ENCODE assay signal across 31 cellular contexts in genomic region chr2:207051345-207051959, GRCh38.
A peak's percentile ranks its signal among the peaks of the same experiment; 100 is the strongest.
DNase-seq lines count a peak whose midpoint lies in the region; ATAC-seq and TF ChIP-seq lines count a peak whose summit lies in the region.
"Had no signal": no experiment of that assay in that cellular context is flagged by ENCODE, and none has a peak within 500 bp of the region (broad histone marks: within the 10 kb centered on the region; RNA-seq: fewer than 3 reads in every experiment).

No MANE protein-coding gene starts in this region.

- no peaks in the 10 kb centered on the region for H3K36me3 ChIP-seq in BE2C
- H3K36me3 ChIP-seq: HAP-1, heart right ventricle, neural progenitor cell, Peyer's patch, spleen had no signal

- no peak for ATAC-seq in stimulated activated naive CD8-positive, alpha-beta T cell treated with anti-CD3 and anti-CD28 coated beads, Interleukin-15, amount 100 ng/mL, for 72 hours
- ATAC-seq: heart right ventricle, left cardiac atrium, right cardiac atrium had no signal

- no peaks in the 10 kb centered on the region for H3K27me3 Mint-ChIP-seq in stimulated activated naive CD8-positive, alpha-beta T cell treated with anti-CD3 and anti-CD28 coated beads, Interleukin-15, amount 100 ng/mL, for 72 hours
- H3K27me3 Mint-ChIP-seq: activated naive CD4-positive, alpha-beta T cell treated with anti-CD3 and anti-CD28 coated beads, Interleukin-2, amount 50 U/mL, for 24 hours; central memory CD8-positive, alpha-beta T cell had no signal

- H3K4me1 ChIP-seq in BE2C, result peaks cover 8% of the 10 kb centered on the region
- H3K4me1 ChIP-seq: parathyroid adenoma, Peyer's patch had no signal

- peaks cover 8% of the 10 kb centered on the region for H3K4me1 Mint-ChIP-seq in stimulated activated naive CD8-positive, alpha-beta T cell treated with anti-CD3 and anti-CD28 coated beads, Interleukin-15, amount 100 ng/mL, for 72 hours

- no peak overlapping the region for H3K4me3 ChIP-seq in BE2C (ENCODE audit: low read depth, low read length)
- H3K4me3 ChIP-seq: HAP-1, heart right ventricle, neural progenitor cell, Peyer's patch, spleen had no signal

- no peak for TF ChIP-seq CTCF in BE2C (IDR thresholded peaks at IDR 0.05; ENCODE audit: low read depth, low read length)

- no peaks in the 10 kb centered on the region for H3K9me3 ChIP-seq in BE2C
- H3K9me3 ChIP-seq: HAP-1, heart right ventricle, Peyer's patch, spleen had no signal

- DNase-seq in CD1c-positive myeloid dendritic cell (ENCODE audit: extremely low spot score) (peak; percentile 52), M059J (ENCODE audit: low read depth) (peak; percentile 30), amniotic epithelial cell (ENCODE audit: low read depth) (peak; percentile 36), hepatic stellate cell (ENCODE audit: low spot score) (peak; percentile 32), cerebellar nuclear complex (lab: John Stamatoyannopoulos, UW) (no peak), BE2C (no peak)
- DNase-seq in stimulated activated CD4-positive, alpha-beta T cell treated with anti-CD3 and anti-CD28 coated beads, Interleukin-12 subunit alpha, Interleukin-12 subunit beta, amount 100 ng/mL, for 4 hours, result no peak
- no peak for DNase-seq in stimulated activated naive CD8-positive, alpha-beta T cell treated with anti-CD3 and anti-CD28 coated beads, Interleukin-15, amount 100 ng/mL, for 72 hours
- DNase-seq: activated CD4-positive, alpha-beta memory T cell treated with anti-CD3 and anti-CD28 coated beads for 36 hours; activated CD4-positive, CD25-positive, alpha-beta regulatory T cell; activated CD8-positive, alpha-beta memory T cell treated with anti-CD3 and anti-CD28 coated beads, Interleukin-2, amount 50 U/mL, for 4 hours; DMS53; GF-D8; heart right ventricle; KBM-7; left cardiac atrium; NCI-H187; NCI-H2171 treated with DMSO at 0.1 percent for 48 hours; NCI-H526; NK-92 treated with Interleukin-12 subunit alpha and Interleukin-12 subunit beta, amount 100 ng/mL, for 24 hours; Peyer's patch; right cardiac atrium; spleen; stimulated activated CD4-positive, alpha-beta T cell treated with anti-CD3 and anti-CD28 coated beads, Interleukin-2, amount 100 ng/mL, for 48 hours; SW 1271; T-helper 9 cell had no signal

- H3K27me3 ChIP-seq in BE2C, result no peaks in the 10 kb centered on the region
- H3K27me3 ChIP-seq: heart right ventricle, neural progenitor cell, Peyer's patch, spleen had no signal

- no peak overlapping the region for H3K27ac Mint-ChIP-seq in stimulated activated naive CD8-positive, alpha-beta T cell treated with anti-CD3 and anti-CD28 coated beads, Interleukin-15, amount 100 ng/mL, for 72 hours
- H3K27ac Mint-ChIP-seq: activated CD4-positive, alpha-beta memory T cell treated with anti-CD3 and anti-CD28 coated beads for 36 hours; neural progenitor cell had no signal

- H3K4me3 Mint-ChIP-seq in stimulated activated naive CD8-positive, alpha-beta T cell treated with anti-CD3 and anti-CD28 coated beads, Interleukin-15, amount 100 ng/mL, for 72 hours, result no peak overlapping the region
- H3K4me3 Mint-ChIP-seq: activated CD4-positive, alpha-beta memory T cell treated with anti-CD3 and anti-CD28 coated beads for 36 hours; activated naive CD4-positive, alpha-beta T cell treated with anti-CD3 and anti-CD28 coated beads, Interleukin-2, amount 50 U/mL, for 24 hours; central memory CD8-positive, alpha-beta T cell; neural progenitor cell had no signal

- peaks cover 0 to 9% of the 10 kb centered on the region in 2 donors for H3K9me3 Mint-ChIP-seq in stimulated activated naive CD8-positive, alpha-beta T cell treated with anti-CD3 and anti-CD28 coated beads, Interleukin-15, amount 100 ng/mL, for 72 hours
- H3K9me3 Mint-ChIP-seq: activated CD4-positive, alpha-beta memory T cell treated with anti-CD3 and anti-CD28 coated beads for 36 hours; activated naive CD4-positive, alpha-beta T cell treated with anti-CD3 and anti-CD28 coated beads, Interleukin-2, amount 50 U/mL, for 24 hours; central memory CD8-positive, alpha-beta T cell; neural progenitor cell had no signal

Comparison
In these comparisons a context has a peak if more than half of its experiments do, and no peak if none do; other contexts are left out.
1. DNase-seq: peak in CD1c-positive myeloid dendritic cell (single experiment), M059J (single experiment), amniotic epithelial cell (single experiment) and hepatic stellate cell (single experiment); none in stimulated activated CD4-positive, alpha-beta T cell treated with anti-CD3 and anti-CD28 coated beads, Interleukin-12 subunit alpha, Interleukin-12 subunit beta, amount 100 ng/mL, for 4 hours (single experiment), stimulated activated naive CD8-positive, alpha-beta T cell treated with anti-CD3 and anti-CD28 coated beads, Interleukin-15, amount 100 ng/mL, for 72 hours (0 of 2), cerebellar nuclear complex (0 of 2) and BE2C (single experiment).